In the genomic region with DNA sequence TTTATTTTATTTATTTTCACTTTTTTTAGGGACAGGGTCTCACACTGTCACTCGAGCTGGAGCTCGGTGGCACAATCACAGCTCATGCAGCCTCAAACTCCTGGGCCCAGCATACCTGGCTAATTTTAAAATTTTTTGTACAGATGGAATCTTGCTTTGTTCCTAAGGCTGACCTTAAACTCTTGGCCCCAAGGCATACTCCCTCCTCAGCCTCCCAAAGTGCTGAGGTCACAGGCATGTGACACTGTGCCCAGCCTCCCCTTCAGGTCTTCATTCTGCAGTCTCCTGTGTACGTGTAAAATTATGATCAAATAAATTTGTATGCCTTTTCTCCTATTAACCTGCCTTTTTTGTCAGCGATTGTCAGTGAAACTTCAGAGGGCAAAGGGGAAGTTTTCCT, we compare ENCODE assay signal across 33 cellular contexts. TPM values are rescaled to one million over a fixed set of nuclear protein-coding genes. Genes with fewer than 3 reads are reported as not detected.
"Had no signal": no experiment of that assay in that cellular context is flagged by ENCODE, and none has a peak within 500 bp of the region (broad histone marks: within the 10 kb centered on the region; RNA-seq: fewer than 3 reads in every experiment).

No MANE protein-coding gene starts in this region.

- H3K27me3 Mint-ChIP-seq: activated CD4-positive, alpha-beta T cell treated with anti-CD3 and anti-CD28 coated beads for 36 hours; activated CD4-positive, alpha-beta T cell treated with anti-CD3 and anti-CD28 coated beads, Interleukin-2, amount 10 ng/mL, durations not matched to agents 7 days and 5 days; activated T-cell treated with anti-CD3 and anti-CD28 coated beads, Interleukin-2, amount 50 U/mL, for 24 hours; brain; T-helper 17 cell had no signal

- DNase-seq: activated CD4-positive, alpha-beta memory T cell treated with anti-CD3 and anti-CD28 coated beads, Interleukin-2, amount 10 ng/mL, durations not matched to agents 7 days and 5 days; activated CD4-positive, alpha-beta T cell treated with anti-CD3 and anti-CD28 coated beads for 36 hours; activated CD4-positive, alpha-beta T cell treated with anti-CD3 and anti-CD28 coated beads, Interleukin-2, amount 10 ng/mL, durations not matched to agents 7 days and 5 days; activated CD4-positive, alpha-beta T cell treated with anti-CD3 and anti-CD28 coated beads, Interleukin-2, amount 50 U/mL, for 4 hours; activated CD4-positive, CD25-positive, alpha-beta regulatory T cell; activated CD4-positive, CD25-positive, alpha-beta regulatory T cell treated with anti-CD3 and anti-CD28 coated beads, Interleukin-2, amount 50 U/mL, for 72 hours; activated CD8-positive, alpha-beta memory T cell treated with anti-CD3 and anti-CD28 coated beads, Interleukin-2, amount 50 U/mL, for 48 hours; activated gamma-delta T cell; activated naive CD4-positive, alpha-beta T cell; activated naive CD4-positive, alpha-beta T cell treated with anti-CD3 and anti-CD28 coated beads, Interleukin-2, amount 10 ng/mL, durations not matched to agents 7 days and 5 days; activated naive CD8-positive, alpha-beta T cell treated with anti-CD3 and anti-CD28 coated beads, Interleukin-2, amount 10 ng/mL, durations not matched to agents 7 days and 5 days; activated T-cell treated with anti-CD3 and anti-CD28 coated beads for 4 hours; activated T-cell treated with anti-CD3 and anti-CD28 coated beads, Interleukin-2, amount 50 U/mL, for 24 hours; activated T-cell treated with anti-CD3 and anti-CD28 coated beads, Interleukin-2, amount 50 U/mL, for 72 hours; central memory CD4-positive, alpha-beta T cell; cerebellar nuclear complex; colonic mucosa; dorsolateral prefrontal cortex; effector memory CD4-positive, alpha-beta T cell; endodermal cell; foreskin fibroblast; head of caudate nucleus; T-helper 1 cell; T-helper 17 cell; T1000 had no signal

- H3K36me3 ChIP-seq: ascending aorta, breast epithelium, cardiac muscle cell, colonic mucosa had no signal

- H3K36me3 Mint-ChIP-seq: activated naive CD4-positive, alpha-beta T cell treated with anti-CD3 and anti-CD28 coated beads, Interleukin-2, amount 10 ng/mL, durations not matched to agents 7 days and 5 days; activated naive CD4-positive, alpha-beta T cell treated with anti-CD3 and anti-CD28 coated beads, Interleukin-2, amount 50 U/mL, for 72 hours; activated naive CD8-positive, alpha-beta T cell treated with anti-CD3 and anti-CD28 coated beads, Interleukin-2, amount 10 ng/mL, durations not matched to agents 7 days and 5 days; brain had no signal

- H3K9me3 Mint-ChIP-seq: activated CD4-positive, alpha-beta memory T cell treated with anti-CD3 and anti-CD28 coated beads, Interleukin-2, amount 10 ng/mL, durations not matched to agents 7 days and 5 days; activated CD4-positive, alpha-beta T cell treated with anti-CD3 and anti-CD28 coated beads, Interleukin-2, amount 10 ng/mL, durations not matched to agents 7 days and 5 days; activated naive CD4-positive, alpha-beta T cell treated with anti-CD3 and anti-CD28 coated beads, Interleukin-2, amount 10 ng/mL, durations not matched to agents 7 days and 5 days; activated naive CD4-positive, alpha-beta T cell treated with anti-CD3 and anti-CD28 coated beads, Interleukin-2, amount 50 U/mL, for 72 hours; activated naive CD8-positive, alpha-beta T cell treated with anti-CD3 and anti-CD28 coated beads, Interleukin-2, amount 10 ng/mL, durations not matched to agents 7 days and 5 days; activated T-cell treated with anti-CD3 and anti-CD28 coated beads, Interleukin-2, amount 50 U/mL, for 24 hours; activated T-cell treated with anti-CD3 and anti-CD28 coated beads, Interleukin-2, amount 50 U/mL, for 72 hours had no signal

- H3K4me1 Mint-ChIP-seq: activated CD4-positive, alpha-beta memory T cell treated with anti-CD3 and anti-CD28 coated beads, Interleukin-2, amount 10 ng/mL, durations not matched to agents 7 days and 5 days; activated CD4-positive, alpha-beta T cell treated with anti-CD3 and anti-CD28 coated beads for 36 hours; activated CD4-positive, alpha-beta T cell treated with anti-CD3 and anti-CD28 coated beads, Interleukin-2, amount 10 ng/mL, durations not matched to agents 7 days and 5 days; activated naive CD4-positive, alpha-beta T cell treated with anti-CD3 and anti-CD28 coated beads, Interleukin-2, amount 10 ng/mL, durations not matched to agents 7 days and 5 days; brain; endodermal cell; T-helper 17 cell had no signal

- H3K4me3 Mint-ChIP-seq: activated CD4-positive, alpha-beta memory T cell treated with anti-CD3 and anti-CD28 coated beads, Interleukin-2, amount 10 ng/mL, durations not matched to agents 7 days and 5 days; activated CD4-positive, alpha-beta T cell treated with anti-CD3 and anti-CD28 coated beads for 36 hours; activated CD4-positive, alpha-beta T cell treated with anti-CD3 and anti-CD28 coated beads, Interleukin-2, amount 10 ng/mL, durations not matched to agents 7 days and 5 days; activated naive CD4-positive, alpha-beta T cell treated with anti-CD3 and anti-CD28 coated beads, Interleukin-2, amount 10 ng/mL, durations not matched to agents 7 days and 5 days; activated naive CD8-positive, alpha-beta T cell treated with anti-CD3 and anti-CD28 coated beads, Interleukin-2, amount 10 ng/mL, durations not matched to agents 7 days and 5 days; activated T-cell treated with anti-CD3 and anti-CD28 coated beads, Interleukin-2, amount 50 U/mL, for 24 hours; activated T-cell treated with anti-CD3 and anti-CD28 coated beads, Interleukin-2, amount 50 U/mL, for 72 hours; brain; endodermal cell; T-helper 17 cell; T-helper 2 cell treated with Interferon-gamma antibody and Interleukin-4, amounts not matched to agents 5 μg/mL and 100 μg/mL, for 36 hours had no signal

- H3K4me3 ChIP-seq: ascending aorta, breast epithelium, cardiac muscle cell, colonic mucosa, dorsolateral prefrontal cortex had no signal

- ATAC-seq: activated CD4-positive, alpha-beta T cell treated with anti-CD3 and anti-CD28 coated beads for 36 hours; activated naive CD4-positive, alpha-beta T cell treated with anti-CD3 and anti-CD28 coated beads, Interleukin-2, amount 50 U/mL, for 72 hours; activated T-cell treated with anti-CD3 and anti-CD28 coated beads, Interleukin-2, amount 50 U/mL, for 72 hours; esophagus mucosa; T-helper 17 cell had no signal

- H3K27me3 ChIP-seq: ascending aorta, breast epithelium, cardiac muscle cell, colonic mucosa, dorsolateral prefrontal cortex had no signal

- H3K27ac ChIP-seq: ascending aorta, breast epithelium, cardiac muscle cell, colonic mucosa, dorsolateral prefrontal cortex had no signal

- H3K9me3 ChIP-seq: ascending aorta, breast epithelium, colonic mucosa had no signal

- H3K4me1 ChIP-seq: ascending aorta, breast epithelium, colonic mucosa had no signal

- H3K27ac Mint-ChIP-seq: activated CD4-positive, alpha-beta memory T cell treated with anti-CD3 and anti-CD28 coated beads, Interleukin-2, amount 10 ng/mL, durations not matched to agents 7 days and 5 days; activated CD4-positive, alpha-beta T cell treated with anti-CD3 and anti-CD28 coated beads for 36 hours; activated CD4-positive, alpha-beta T cell treated with anti-CD3 and anti-CD28 coated beads, Interleukin-2, amount 10 ng/mL, durations not matched to agents 7 days and 5 days; activated naive CD4-positive, alpha-beta T cell treated with anti-CD3 and anti-CD28 coated beads, Interleukin-2, amount 10 ng/mL, durations not matched to agents 7 days and 5 days; activated naive CD4-positive, alpha-beta T cell treated with anti-CD3 and anti-CD28 coated beads, Interleukin-2, amount 50 U/mL, for 72 hours; activated naive CD8-positive, alpha-beta T cell treated with anti-CD3 and anti-CD28 coated beads, Interleukin-2, amount 10 ng/mL, durations not matched to agents 7 days and 5 days; activated T-cell treated with anti-CD3 and anti-CD28 coated beads, Interleukin-2, amount 50 U/mL, for 24 hours; activated T-cell treated with anti-CD3 and anti-CD28 coated beads, Interleukin-2, amount 50 U/mL, for 72 hours; brain; endodermal cell; T-helper 17 cell; T-helper 2 cell treated with Interferon-gamma antibody and Interleukin-4, amounts not matched to agents 5 μg/mL and 100 μg/mL, for 36 hours had no signal

RNA-seq across cellular contexts. Expression of gene ENTPD1, which starts 44.5 kb away (rescaled TPM):
- total RNA-seq: epithelial cell of proximal tubule had no signal
